In genomic region chr19:43768273-43769050, GRCh38 we compare ENCODE assay signal across 1 cellular context.
TF ChIP-seq lines count a peak whose summit lies in the region.

No MANE protein-coding gene starts in this region.

TF ChIP-seq in SK-N-SH, 30 proteins besides CTCF, POLR2A, EP300 and RAD21 (continued from another document):
- TF ChIP-seq REST (IDR thresholded peaks at IDR 0.05; ENCODE audit: low read depth, low read length) (no peak), TAF1 (IDR thresholded peaks at IDR 0.05; ENCODE audit: borderline replicate concordance, low read depth, low read length) (no peak), TEAD4 (IDR thresholded peaks at IDR 0.05; ENCODE audit: borderline replicate concordance, insufficient read depth) (no peak), TCF12 (IDR thresholded peaks at IDR 0.05) (no peak), MXI1 (IDR thresholded peaks at IDR 0.05; ENCODE audit: low read depth, low read length) (no peak)
